Comparison of ENCODE assay signal across 8 cellular contexts in genomic region chr5:141508808-141509611, GRCh38. TPM values are rescaled to one million over a fixed set of nuclear protein-coding genes. Genes with fewer than 3 reads are reported as not detected.
DNase-seq lines count a peak whose midpoint lies in the region; ATAC-seq and TF ChIP-seq lines count a peak whose summit lies in the region.

No MANE protein-coding gene starts in this region.

- no peaks in the 10 kb centered on the region for H3K27me3 ChIP-seq in psoas muscle (ENCODE audit: insufficient read depth in 3 of 3, low read length in 2 of 3)

- no peaks in the 10 kb centered on the region for H3K9me3 ChIP-seq in psoas muscle

- whole genome bisulfite sequencing in psoas muscle, 3 donors = 33 to 35% (median 33%) methylated on average over 22 to 23 of the region's 23 CpGs

- intact Hi-C loops in psoas muscle (cut with DNase I) = no loop called here

- H3K4me1 ChIP-seq in psoas muscle = peaks cover 39% of the 10 kb centered on the region

- peak overlapping the region; percentile 40 for H3K4me3 ChIP-seq in psoas muscle

- H3K27ac ChIP-seq in psoas muscle = peak overlapping the region; percentile 73

- ATAC-seq in psoas muscle (peak; percentile 39 to 68 (median 62)), HG03469 (IDR thresholded peaks at IDR 0.05; ENCODE audit: unreplicated experiment) (no peak)

- DNase-seq in COLO829 (ENCODE audit: low spot score) (peak; percentile 42), HT1080 (ENCODE audit: low read depth) (peak; percentile 99), T1000 (lab: John Stamatoyannopoulos, UW) (peak; percentile 74), glomerular visceral epithelial cell (ENCODE audit: extremely low spot score) (peak; percentile 99), psoas muscle (peak; percentile 83 to 89), UCSD-AML1 (lab: John Stamatoyannopoulos, UW; ENCODE audit: unreplicated experiment) (no peak)
- DNase-seq in activated naive CD4-positive, alpha-beta T cell (lab: John Stamatoyannopoulos, UW) = no peak

- H3K36me3 ChIP-seq in psoas muscle (ENCODE audit: insufficient read depth in 1 of 2, low read depth in 1 of 2) = peaks cover 6 to 18% of the 10 kb centered on the region in 2 donors

- no peak for TF ChIP-seq CTCF in psoas muscle (IDR thresholded peaks at IDR 0.05)

RNA-seq across cellular contexts. Expression of gene PCDHGC5, which starts 20.1 kb away (rescaled TPM):
- 0.87 and 1.4 TPM in 2 replicates for total RNA-seq in HT1080 (2014; rRNA removed; shearing (Covaris generic))
- 0.46 and 0.49 TPM in 2 replicates for polyA plus RNA-seq in HT1080 (2015; cell fraction: cytosol; rRNA removed)
- polyA plus RNA-seq in HT1080 (2015; cell fraction: nucleus; rRNA removed) = 4.1 and 5.0 TPM in 2 replicates
- 1 to 10 TPM in 1 of 4 donors, under 1 TPM in 3; 0.49 to 1.2 (median 0.65) TPM for total RNA-seq in psoas muscle
- polyA plus RNA-seq in psoas muscle = under 1 TPM in 2 of 3 donors, not detected in 1; 0.08 to 0.95 TPM

RNA-seq across cellular contexts. Expression of gene PCDHGC4, which starts 24.2 kb away (rescaled TPM):
- 0.14 and 0.33 TPM in 2 replicates for total RNA-seq in HT1080 (2014; rRNA removed; shearing (Covaris generic))
- polyA plus RNA-seq in HT1080 (2015; cell fraction: cytosol; rRNA removed) = 0.03 and 0.09 TPM in 2 replicates
- polyA plus RNA-seq in HT1080 (2015; cell fraction: nucleus; rRNA removed) = 0.14 and 0.24 TPM in 2 replicates
- total RNA-seq in psoas muscle = 1 to 10 TPM in 1 of 4 donors, under 1 TPM in 3; 0.36 to 1.2 (median 0.65) TPM
- under 1 TPM in 2 of 3 donors, not detected in 1; 0.06 to 0.18 TPM for polyA plus RNA-seq in psoas muscle

RNA-seq across cellular contexts. Expression of gene PCDHGC3, which starts 33.2 kb away (rescaled TPM):
- 36.5 and 44.6 TPM in 2 replicates for total RNA-seq in HT1080 (2014; rRNA removed; shearing (Covaris generic))
- polyA plus RNA-seq in HT1080 (2015; cell fraction: cytosol; rRNA removed) = 42.6 and 52.1 TPM in 2 replicates
- polyA plus RNA-seq in HT1080 (2015; cell fraction: nucleus; rRNA removed) = 60.1 and 79.7 TPM in 2 replicates
- 10 to 100 TPM in 3 of 4 donors, 1 to 10 TPM in 1; 7.3 to 25.2 (median 14.2) TPM for total RNA-seq in psoas muscle
- polyA plus RNA-seq in psoas muscle = 10 to 100 TPM in 1 of 3 donors, 1 to 10 TPM in 2; 8.6 to 22.3 (median 9.0) TPM

Comparison
In these comparisons a context has a peak if more than half of its experiments do, and no peak if none do; other contexts are left out.
1. DNase-seq: peak in COLO829 (single experiment), HT1080 (single experiment), T1000 (single experiment), glomerular visceral epithelial cell (single experiment) and psoas muscle (2 of 2); none in activated naive CD4-positive, alpha-beta T cell (0 of 4) and UCSD-AML1 (single experiment).